1 cellular context compared by ENCODE assay signal in genomic region chr4:165364452-165365080, GRCh38.
TF ChIP-seq lines count a peak whose summit lies in the region.

No MANE protein-coding gene starts in this region.

TF ChIP-seq in GM23338, 12 proteins besides CTCF, POLR2A, EP300 and RAD21 (continued from another document):
- TF ChIP-seq, protein P1, sequence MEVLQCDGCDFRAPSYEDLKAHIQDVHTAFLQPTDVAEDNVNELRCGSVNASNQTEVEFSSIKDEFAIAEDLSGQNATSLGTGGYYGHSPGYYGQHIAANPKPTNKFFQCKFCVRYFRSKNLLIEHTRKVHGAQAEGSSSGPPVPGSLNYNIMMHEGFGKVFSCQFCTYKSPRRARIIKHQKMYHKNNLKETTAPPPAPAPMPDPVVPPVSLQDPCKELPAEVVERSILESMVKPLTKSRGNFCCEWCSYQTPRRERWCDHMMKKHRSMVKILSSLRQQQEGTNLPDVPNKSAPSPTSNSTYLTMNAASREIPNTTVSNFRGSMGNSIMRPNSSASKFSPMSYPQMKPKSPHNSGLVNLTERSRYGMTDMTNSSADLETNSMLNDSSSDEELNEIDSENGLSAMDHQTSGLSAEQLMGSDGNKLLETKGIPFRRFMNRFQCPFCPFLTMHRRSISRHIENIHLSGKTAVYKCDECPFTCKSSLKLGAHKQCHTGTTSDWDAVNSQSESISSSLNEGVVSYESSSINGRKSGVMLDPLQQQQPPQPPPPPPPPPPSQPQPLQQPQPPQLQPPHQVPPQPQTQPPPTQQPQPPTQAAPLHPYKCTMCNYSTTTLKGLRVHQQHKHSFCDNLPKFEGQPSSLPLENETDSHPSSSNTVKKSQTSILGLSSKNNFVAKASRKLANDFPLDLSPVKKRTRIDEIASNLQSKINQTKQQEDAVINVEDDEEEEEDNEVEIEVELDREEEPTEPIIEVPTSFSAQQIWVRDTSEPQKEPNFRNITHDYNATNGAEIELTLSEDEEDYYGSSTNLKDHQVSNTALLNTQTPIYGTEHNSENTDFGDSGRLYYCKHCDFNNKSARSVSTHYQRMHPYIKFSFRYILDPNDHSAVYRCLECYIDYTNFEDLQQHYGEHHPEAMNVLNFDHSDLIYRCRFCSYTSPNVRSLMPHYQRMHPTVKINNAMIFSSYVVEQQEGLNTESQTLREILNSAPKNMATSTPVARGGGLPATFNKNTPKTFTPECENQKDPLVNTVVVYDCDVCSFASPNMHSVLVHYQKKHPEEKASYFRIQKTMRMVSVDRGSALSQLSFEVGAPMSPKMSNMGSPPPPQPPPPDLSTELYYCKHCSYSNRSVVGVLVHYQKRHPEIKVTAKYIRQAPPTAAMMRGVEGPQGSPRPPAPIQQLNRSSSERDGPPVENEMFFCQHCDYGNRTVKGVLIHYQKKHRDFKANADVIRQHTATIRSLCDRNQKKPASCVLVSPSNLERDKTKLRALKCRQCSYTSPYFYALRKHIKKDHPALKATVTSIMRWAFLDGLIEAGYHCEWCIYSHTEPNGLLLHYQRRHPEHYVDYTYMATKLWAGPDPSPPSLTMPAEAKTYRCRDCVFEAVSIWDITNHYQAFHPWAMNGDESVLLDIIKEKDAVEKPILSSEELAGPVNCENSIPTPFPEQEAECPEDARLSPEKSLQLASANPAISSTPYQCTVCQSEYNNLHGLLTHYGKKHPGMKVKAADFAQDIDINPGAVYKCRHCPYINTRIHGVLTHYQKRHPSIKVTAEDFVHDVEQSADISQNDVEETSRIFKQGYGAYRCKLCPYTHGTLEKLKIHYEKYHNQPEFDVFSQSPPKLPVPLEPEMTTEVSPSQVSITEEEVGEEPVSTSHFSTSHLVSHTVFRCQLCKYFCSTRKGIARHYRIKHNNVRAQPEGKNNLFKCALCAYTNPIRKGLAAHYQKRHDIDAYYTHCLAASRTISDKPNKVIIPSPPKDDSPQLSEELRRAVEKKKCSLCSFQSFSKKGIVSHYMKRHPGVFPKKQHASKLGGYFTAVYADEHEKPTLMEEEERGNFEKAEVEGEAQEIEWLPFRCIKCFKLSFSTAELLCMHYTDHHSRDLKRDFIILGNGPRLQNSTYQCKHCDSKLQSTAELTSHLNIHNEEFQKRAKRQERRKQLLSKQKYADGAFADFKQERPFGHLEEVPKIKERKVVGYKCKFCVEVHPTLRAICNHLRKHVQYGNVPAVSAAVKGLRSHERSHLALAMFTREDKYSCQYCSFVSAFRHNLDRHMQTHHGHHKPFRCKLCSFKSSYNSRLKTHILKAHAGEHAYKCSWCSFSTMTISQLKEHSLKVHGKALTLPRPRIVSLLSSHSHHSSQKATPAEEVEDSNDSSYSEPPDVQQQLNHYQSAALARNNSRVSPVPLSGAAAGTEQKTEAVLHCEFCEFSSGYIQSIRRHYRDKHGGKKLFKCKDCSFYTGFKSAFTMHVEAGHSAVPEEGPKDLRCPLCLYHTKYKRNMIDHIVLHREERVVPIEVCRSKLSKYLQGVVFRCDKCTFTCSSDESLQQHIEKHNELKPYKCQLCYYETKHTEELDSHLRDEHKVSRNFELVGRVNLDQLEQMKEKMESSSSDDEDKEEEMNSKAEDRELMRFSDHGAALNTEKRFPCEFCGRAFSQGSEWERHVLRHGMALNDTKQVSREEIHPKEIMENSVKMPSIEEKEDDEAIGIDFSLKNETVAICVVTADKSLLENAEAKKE (CRISPR knock-in tag; IDR thresholded peaks at IDR 0.05), result no peak
- TF ChIP-seq POLR2AphosphoS5 (IDR thresholded peaks at IDR 0.05; ENCODE audit: low read depth) (no peak), EZH2phosphoT487 (IDR thresholded peaks at IDR 0.05; ENCODE audit: unreplicated experiment) (no peak), ZNF114 (CRISPR knock-in tag; IDR thresholded peaks at IDR 0.05) (no peak)
